ENCODE assay signal across 9 cellular contexts in the genomic region with DNA sequence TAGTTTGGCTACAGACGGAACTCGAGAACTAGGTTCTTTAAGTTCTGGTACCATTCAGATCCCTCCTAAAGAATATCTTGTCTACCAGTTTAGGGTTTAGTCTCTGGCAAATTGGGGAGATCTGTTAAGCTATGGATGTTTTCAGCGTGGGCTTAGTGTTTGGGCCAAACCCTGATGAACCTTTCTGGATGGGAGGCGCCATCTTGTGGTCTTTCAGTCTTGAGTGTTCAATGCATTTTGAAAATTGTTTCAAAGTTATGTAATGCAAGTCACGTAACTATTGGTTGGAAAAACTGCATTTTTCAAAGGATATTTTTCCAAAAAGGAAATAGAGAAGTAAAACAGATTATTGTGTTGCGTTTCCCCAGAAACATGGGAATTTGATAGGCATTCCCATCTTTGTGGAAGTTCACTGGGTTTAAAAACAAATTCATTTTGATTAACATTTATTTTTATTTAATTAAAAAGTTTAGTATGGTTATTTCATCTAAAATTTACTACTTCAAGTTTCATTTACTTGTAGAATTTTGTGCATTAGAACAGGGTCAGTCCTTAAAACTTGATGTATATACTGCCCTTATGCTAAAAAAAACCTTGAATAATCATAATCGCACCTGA.
DNase-seq lines count a peak whose midpoint lies in the region; ATAC-seq and TF ChIP-seq lines count a peak whose summit lies in the region.
"Had no signal": no experiment of that assay in that cellular context is flagged by ENCODE, and none has a peak within 500 bp of the region (broad histone marks: within the 10 kb centered on the region; RNA-seq: fewer than 3 reads in every experiment).

No MANE protein-coding gene starts in this region.

- H3K4me1 Mint-ChIP-seq in activated CD4-positive, alpha-beta memory T cell treated with anti-CD3 and anti-CD28 coated beads for 36 hours (ENCODE audit: low read depth), result no peaks in the 10 kb centered on the region

- no peak overlapping the region for H3K4me3 Mint-ChIP-seq in activated CD4-positive, alpha-beta memory T cell treated with anti-CD3 and anti-CD28 coated beads for 36 hours
- H3K4me3 Mint-ChIP-seq: IgD-negative memory B cell had no signal

- ATAC-seq in HG03097 (IDR thresholded peaks at IDR 0.05; ENCODE audit: low FRiP score, unreplicated experiment), result no peak
- ATAC-seq in GM19351 (IDR thresholded peaks at IDR 0.05; ENCODE audit: unreplicated experiment), result no peak

- CTCF ChIA-PET in activated CD4-positive, alpha-beta memory T cell treated with anti-CD3 and anti-CD28 coated beads for 36 hours (lab: Charles Lee), result no interaction called here

- no peaks in the 10 kb centered on the region for H3K36me3 Mint-ChIP-seq in activated CD4-positive, alpha-beta memory T cell treated with anti-CD3 and anti-CD28 coated beads for 36 hours
- H3K36me3 Mint-ChIP-seq: IgD-negative memory B cell had no signal

- TF ChIP-seq CTCF in AG09319 (IDR thresholded peaks at IDR 0.05; ENCODE audit: low read depth, low read length) (peak; percentile 55), GM10266 (IDR thresholded peaks at IDR 0.05; ENCODE audit: control insufficient read depth, insufficient read depth, low read depth, missing control alignments) (peak; percentile 69)

- POLR2A ChIA-PET in activated CD4-positive, alpha-beta memory T cell treated with anti-CD3 and anti-CD28 coated beads for 36 hours (lab: Charles Lee), result no interaction called here

- DNase-seq in AG09319 (ENCODE audit: extremely low read depth, low read depth) (peak; percentile 12), GM10266 (ENCODE audit: extremely low spot score) (peak; percentile 39), NCI-H1694 (lab: John Stamatoyannopoulos, UW) (peak; percentile 85), iPS DF 4.7 (ENCODE audit: extremely low read depth, low spot score) (peak; percentile 14), superior temporal gyrus (ENCODE audit: extremely low spot score) (peak; percentile 83)
- DNase-seq in activated CD4-positive, alpha-beta memory T cell treated with anti-CD3 and anti-CD28 coated beads for 36 hours, result peak; percentile 42

- H3K27me3 Mint-ChIP-seq in activated CD4-positive, alpha-beta memory T cell treated with anti-CD3 and anti-CD28 coated beads for 36 hours, result peaks cover 8% of the 10 kb centered on the region

- intact Hi-C loops in activated CD4-positive, alpha-beta memory T cell treated with anti-CD3 and anti-CD28 coated beads for 36 hours (cut with micrococcal nuclease), result loop anchor here (10.0 kb wide), 1 partner anchor 504 kb away; a partner anchor contains a TSS

- H3K9me3 Mint-ChIP-seq in activated CD4-positive, alpha-beta memory T cell treated with anti-CD3 and anti-CD28 coated beads for 36 hours, result no peaks in the 10 kb centered on the region
- H3K9me3 Mint-ChIP-seq: IgD-negative memory B cell had no signal

- no peak overlapping the region for H3K27ac Mint-ChIP-seq in activated CD4-positive, alpha-beta memory T cell treated with anti-CD3 and anti-CD28 coated beads for 36 hours
- H3K27ac Mint-ChIP-seq: IgD-negative memory B cell had no signal

Comparison
In these comparisons a context has a peak if more than half of its experiments do, and no peak if none do; other contexts are left out.
1. DNase-seq: peak in every context shown above with its lines; median percentile 85 in NCI-H1694; 83 in superior temporal gyrus; 42 in activated CD4-positive, alpha-beta memory T cell treated with anti-CD3 and anti-CD28 coated beads for 36 hours; 39 in GM10266; 14 in iPS DF 4.7; 12 in AG09319.